Comparison of ENCODE assay signal across 8 cellular contexts in the genomic region with DNA sequence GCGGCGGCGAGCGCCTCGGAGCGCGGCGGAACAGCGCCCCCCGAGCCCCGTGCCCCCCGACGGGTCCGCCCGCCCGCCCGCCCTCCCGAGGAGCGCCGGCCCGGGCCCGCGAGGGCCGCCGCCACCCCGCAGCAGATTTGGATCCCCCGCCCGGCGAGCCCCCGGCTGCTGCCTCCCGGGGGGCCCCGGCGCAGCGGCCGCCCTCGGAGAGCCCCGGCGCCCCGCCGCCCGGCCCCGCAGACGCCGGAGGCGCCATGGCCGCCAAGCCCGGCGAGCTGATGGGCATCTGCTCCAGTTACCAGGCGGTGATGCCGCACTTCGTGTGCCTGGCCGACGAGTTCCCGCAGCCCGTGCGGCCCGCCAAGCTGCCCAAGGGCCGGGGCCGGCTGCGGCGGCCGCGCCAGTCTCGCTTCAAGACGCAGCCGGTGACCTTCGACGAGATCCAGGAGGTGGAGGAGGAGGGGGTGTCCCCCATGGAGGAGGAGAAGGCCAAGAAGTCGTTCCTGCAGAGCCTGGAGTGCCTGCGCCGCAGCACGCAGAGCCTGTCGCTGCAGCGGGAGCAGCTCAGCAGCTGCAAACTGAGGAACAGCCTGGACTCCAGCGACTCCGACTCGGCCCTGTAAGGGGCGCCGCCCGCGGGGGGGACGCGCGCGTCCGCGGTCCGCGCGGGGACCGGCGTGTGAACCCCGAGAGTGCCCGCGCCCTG. TPM values are rescaled to one million over a fixed set of nuclear protein-coding genes. Genes with fewer than 3 reads are reported as not detected.
A peak's percentile ranks its signal among the peaks of the same experiment; 100 is the strongest.
DNase-seq lines count a peak whose midpoint lies in the region; ATAC-seq lines count a peak whose summit lies in the region.

No MANE protein-coding gene starts in this region.

- H3K4me1 ChIP-seq in HUES6 (ENCODE audit: control insufficient read depth, insufficient read depth, low read length) (peaks cover 11% of the 10 kb centered on the region), rectal smooth muscle tissue (ENCODE audit: control insufficient read depth, insufficient read depth, low read length) (no peaks in the 10 kb centered on the region)

- H3K4me3 Mint-ChIP-seq in activated T-helper 17 cell treated with anti-CD3 and anti-CD28 coated beads, Interleukin-2, amount 50 U/mL, for 72 hours = peak overlapping the region; percentile 93

- H3K4me1 Mint-ChIP-seq in activated T-helper 17 cell treated with anti-CD3 and anti-CD28 coated beads, Interleukin-2, amount 50 U/mL, for 72 hours = peaks cover 9% of the 10 kb centered on the region

- no peaks in the 10 kb centered on the region for H3K9me3 Mint-ChIP-seq in activated T-helper 17 cell treated with anti-CD3 and anti-CD28 coated beads, Interleukin-2, amount 50 U/mL, for 72 hours

- peak; percentile 39 for DNase-seq in EH (ENCODE audit: low read depth)
- peak; percentile 73 for DNase-seq in cardiac septum (ENCODE audit: low spot score)
- no peak for DNase-seq in inferior parietal cortex (ENCODE audit: extremely low spot score)
- DNase-seq in COR-L47 (lab: John Stamatoyannopoulos, UW) = no peak

- peaks cover 10% of the 10 kb centered on the region for H3K36me3 Mint-ChIP-seq in activated T-helper 17 cell treated with anti-CD3 and anti-CD28 coated beads, Interleukin-2, amount 50 U/mL, for 72 hours (ENCODE audit: low read depth)

- H3K27ac ChIP-seq in HUES6 (ENCODE audit: low read depth, low read length) (no peak overlapping the region), rectal smooth muscle tissue (ENCODE audit: low read depth, low read length) (peak overlapping the region; percentile 79)

- no peaks in the 10 kb centered on the region for H3K9me3 ChIP-seq in HUES6 (ENCODE audit: control insufficient read depth, insufficient read depth, low read depth, low read length)

- H3K27ac Mint-ChIP-seq in activated T-helper 17 cell treated with anti-CD3 and anti-CD28 coated beads, Interleukin-2, amount 50 U/mL, for 72 hours = no peak overlapping the region

- peak overlapping the region; percentile 54 for H3K9ac ChIP-seq in HUES6 (ENCODE audit: low read length)
- H3K9ac ChIP-seq in rectal smooth muscle tissue (ENCODE audit: low read length) = peak overlapping the region; percentile 54

- H3K4me3 ChIP-seq in HUES6 (ENCODE audit: low read depth, low read length) (peak overlapping the region; percentile 69), rectal smooth muscle tissue (ENCODE audit: low read length) (peak overlapping the region; percentile 81)

- intact Hi-C loops in cardiac septum (cut with DNase I) = loop anchor here (1.0 to 2.0 kb wide), 2 partner anchors 44 to 52 kb away; no protein-coding TSS in a partner anchor

- peaks cover 48% of the 10 kb centered on the region for H3K27me3 Mint-ChIP-seq in activated T-helper 17 cell treated with anti-CD3 and anti-CD28 coated beads, Interleukin-2, amount 50 U/mL, for 72 hours

- ATAC-seq in activated T-helper 17 cell treated with anti-CD3 and anti-CD28 coated beads, Interleukin-2, amount 50 U/mL, for 72 hours (replicated peaks) = no peak
- no peak for ATAC-seq in HG03460 (IDR thresholded peaks at IDR 0.05; ENCODE audit: unreplicated experiment)

- H3K27me3 ChIP-seq in HUES6 (ENCODE audit: control insufficient read depth, insufficient read depth, low read length) (peaks cover 57% of the 10 kb centered on the region), rectal smooth muscle tissue (ENCODE audit: control insufficient read depth, insufficient read depth, low read length) (peaks cover 15% of the 10 kb centered on the region)

- H3K36me3 ChIP-seq in HUES6 (ENCODE audit: control insufficient read depth, insufficient read depth, low read length) (no peaks in the 10 kb centered on the region), rectal smooth muscle tissue (ENCODE audit: control insufficient read depth, insufficient read depth, low read length) (no peaks in the 10 kb centered on the region)

RNA-seq across cellular contexts. Expression of a gene that starts 0.4 kb away (rescaled TPM):
- under 1 TPM in 1 of 2 donors, not detected in 1; 0.26 TPM for total RNA-seq in activated T-helper 17 cell treated with anti-CD3 and anti-CD28 coated beads, Interleukin-2, amount 50 U/mL, for 72 hours
- 42.0 TPM for total RNA-seq in cardiac septum

Comparison
In these comparisons a context has a peak if more than half of its experiments do, and no peak if none do; other contexts are left out.
1. DNase-seq: peak in EH (single experiment) and cardiac septum (single experiment); none in inferior parietal cortex (single experiment) and COR-L47 (single experiment).
2. RNA of a gene that starts 0.4 kb away (total RNA-seq): 42.0 TPM in cardiac septum (single experiment); 0.26 TPM in activated T-helper 17 cell treated with anti-CD3 and anti-CD28 coated beads, Interleukin-2, amount 50 U/mL, for 72 hours; every median in the first group is over 10 times any median in the second.